Comparison of ENCODE assay signal across 14 cellular contexts in genomic region chr6:83199173-83199864, GRCh38. TPM values are rescaled to one million over a fixed set of nuclear protein-coding genes. Genes with fewer than 3 reads are reported as not detected.
DNase-seq lines count a peak whose midpoint lies in the region; ATAC-seq and TF ChIP-seq lines count a peak whose summit lies in the region.
"Had no signal": no experiment of that assay in that cellular context is flagged by ENCODE, and none has a peak within 500 bp of the region (broad histone marks: within the 10 kb centered on the region; RNA-seq: fewer than 3 reads in every experiment).

No MANE protein-coding gene starts in this region.

- H3K36me3 ChIP-seq in breast epithelium (no peaks in the 10 kb centered on the region), subcutaneous abdominal adipose tissue (ENCODE audit: control insufficient read depth in 5 of 5, insufficient read depth in 5 of 5, low read length in 5 of 5) (peaks cover 2 to 17% (median 10%) of the 10 kb centered on the region in 5 donors)
- H3K36me3 ChIP-seq: neutrophil had no signal

- 92 to 93% methylated on average over 5 of the region's 5 CpGs for WGBS in lower leg skin, 2 donors

- TF ChIP-seq POLR2A in breast epithelium (IDR thresholded peaks at IDR 0.05) (no peak), erythroblast (IDR thresholded peaks at IDR 0.05; ENCODE audit: low read length) (no peak), lower leg skin (IDR thresholded peaks at IDR 0.05) (no peak)

- no TSS peak for BruUV-seq in MCF 10A (replicated peaks; lab: Mats Ljungman, UMichigan)

- peak; percentile 66 for ATAC-seq in HG02885 (IDR thresholded peaks at IDR 0.05; ENCODE audit: poor library complexity, unreplicated experiment)

- TF ChIP-seq CTCF in MCF 10A (IDR thresholded peaks at IDR 0.05; ENCODE audit: unreplicated experiment) (no peak), breast epithelium (IDR thresholded peaks at IDR 0.05) (no peak), lower leg skin (IDR thresholded peaks at IDR 0.05) (no peak)

- DNase-seq in MCF 10A (ENCODE audit: unreplicated experiment) (no peak), breast epithelium (ENCODE audit: low spot score in 2 of 2) (no peak), dermis blood vessel endothelial cell (peak; percentile 64), head of caudate nucleus (no peak), erythroblast (lab: John Stamatoyannopoulos, UW) (no peak), lower leg skin (ENCODE audit: low spot score in 2 of 2) (no peak)
- DNase-seq: activated naive CD8-positive, alpha-beta T cell treated with anti-CD3 and anti-CD28 coated beads, Interleukin-2, amount 10 ng/mL, durations not matched to agents 7 days and 5 days; left ventricle myocardium inferior; NCI-H2107; T-helper 2 cell had no signal

- H3K4me3 ChIP-seq in breast epithelium (no peak overlapping the region), subcutaneous abdominal adipose tissue (ENCODE audit: low read depth in 1 of 5, low read length in 5 of 5) (no peak overlapping the region), lower leg skin (ENCODE audit: low read depth, poor library complexity, severe bottlenecking) (no peak overlapping the region)
- H3K4me3 ChIP-seq: HAP-1, left ventricle myocardium inferior had no signal

- no peak overlapping the region for H3K9ac ChIP-seq in subcutaneous abdominal adipose tissue (ENCODE audit: low read length in 5 of 5)

- CTCF ChIA-PET in MCF 10A (lab: Yijun Ruan, JAX), result interaction anchor here (0.9 to 8.1 kb wide), 4 partner anchors 17 to 219 kb away, joined by 3 to 68 read pairs (median 25); partner anchors contain the start of genes DOP1A and UBE3D

- no peaks in the 10 kb centered on the region for H3K4me1 ChIP-seq in breast epithelium
- peaks cover 0 to 5% (median 2%) of the 10 kb centered on the region in 5 donors for H3K4me1 ChIP-seq in subcutaneous abdominal adipose tissue (ENCODE audit: control insufficient read depth in 5 of 5, insufficient read depth in 5 of 5, low read length in 5 of 5)

- H3K9me3 ChIP-seq in breast epithelium (no peaks in the 10 kb centered on the region), subcutaneous abdominal adipose tissue (ENCODE audit: control insufficient read depth in 5 of 5, low read length in 5 of 5) (no peaks in the 10 kb centered on the region)
- H3K9me3 ChIP-seq: HAP-1, left ventricle myocardium inferior, neutrophil had no signal

- H3K27me3 ChIP-seq in breast epithelium, result no peaks in the 10 kb centered on the region
- no peaks in the 10 kb centered on the region for H3K27me3 ChIP-seq in subcutaneous abdominal adipose tissue (ENCODE audit: control insufficient read depth in 5 of 5, insufficient read depth in 4 of 5, low read length in 5 of 5)

- peak overlapping the region; percentile 3 for H3K27ac Mint-ChIP-seq in MCF 10A (ENCODE audit: low read depth, unreplicated experiment)
- H3K27ac Mint-ChIP-seq: activated naive CD8-positive, alpha-beta T cell treated with anti-CD3 and anti-CD28 coated beads, Interleukin-2, amount 10 ng/mL, durations not matched to agents 7 days and 5 days had no signal

- intact Hi-C loops in MCF 10A (cut with micrococcal nuclease), result no loop called here
- intact Hi-C loops in breast epithelium (cut with DNase I; ENCODE audit: low total_unique reads), result no loop called here
- intact Hi-C loops in head of caudate nucleus (cut with DNase I), result no loop called here
- intact Hi-C loops in lower leg skin (cut with DNase I; ENCODE audit: low total_unique reads), result no loop called here

- H3K36me3 Mint-ChIP-seq in MCF 10A (ENCODE audit: insufficient read depth, unreplicated experiment), result peaks cover 16% of the 10 kb centered on the region
- H3K36me3 Mint-ChIP-seq: activated naive CD8-positive, alpha-beta T cell treated with anti-CD3 and anti-CD28 coated beads, Interleukin-2, amount 10 ng/mL, durations not matched to agents 7 days and 5 days had no signal

- no peaks in the 10 kb centered on the region for H3K27me3 Mint-ChIP-seq in MCF 10A (ENCODE audit: insufficient read depth, unreplicated experiment)

- no peak overlapping the region for H3K4me3 Mint-ChIP-seq in MCF 10A (ENCODE audit: unreplicated experiment)
- H3K4me3 Mint-ChIP-seq: activated naive CD8-positive, alpha-beta T cell treated with anti-CD3 and anti-CD28 coated beads, Interleukin-2, amount 10 ng/mL, durations not matched to agents 7 days and 5 days had no signal

- H3K27ac ChIP-seq in breast epithelium, result no peak overlapping the region
- peak overlapping the region; percentile 33 for H3K27ac ChIP-seq in subcutaneous abdominal adipose tissue (ENCODE audit: low read depth, low read length)
- H3K27ac ChIP-seq: left ventricle myocardium inferior, neutrophil had no signal

- no peaks in the 10 kb centered on the region for H3K9me3 Mint-ChIP-seq in MCF 10A (ENCODE audit: unreplicated experiment)
- H3K9me3 Mint-ChIP-seq: activated naive CD8-positive, alpha-beta T cell treated with anti-CD3 and anti-CD28 coated beads, Interleukin-2, amount 10 ng/mL, durations not matched to agents 7 days and 5 days had no signal

- POLR2A ChIA-PET in MCF 10A (lab: Yijun Ruan, JAX), result interaction anchor here (1.1 to 1.3 kb wide), 2 partner anchors 16 to 131 kb away, joined by 4 to 6 read pairs; partner anchors contain the start of gene DOP1A

- peaks cover 8% of the 10 kb centered on the region for H3K4me1 Mint-ChIP-seq in MCF 10A (ENCODE audit: insufficient read depth, unreplicated experiment)

RNA-seq across cellular contexts. Expression of gene RWDD2A, which starts 6.2 kb away (rescaled TPM):
- total RNA-seq in MCF 10A (2022) (6.5 and 7.5 TPM in 2 replicates), breast epithelium (1 to 10 TPM; 3.0 to 3.7 (median 3.6) TPM), dermis blood vessel endothelial cell (3.3 and 4.4 TPM in 2 replicates), lower leg skin (1 to 10 TPM; 1.1 to 2.2 (median 1.7) TPM)

RNA-seq across cellular contexts. Expression of gene PGM3, which starts 6.3 kb away (rescaled TPM):
- total RNA-seq in MCF 10A (2022) (117 and 150 TPM in 2 replicates), breast epithelium (10 to 100 TPM; 21.3 to 41.0 (median 24.9) TPM), dermis blood vessel endothelial cell (61.2 and 80.2 TPM in 2 replicates), lower leg skin (10 to 100 TPM in 3 of 4 donors, 1 to 10 TPM in 1; 8.9 to 13.5 (median 11.4) TPM)
